In genomic region chr10:113891476-113891875, GRCh38 we compare ENCODE assay signal across 15 cellular contexts. TPM values are rescaled to one million over a fixed set of nuclear protein-coding genes. Genes with fewer than 3 reads are reported as not detected.
A peak's percentile ranks its signal among the peaks of the same experiment; 100 is the strongest.
DNase-seq lines count a peak whose midpoint lies in the region; ATAC-seq, FAIRE-seq and TF ChIP-seq lines count a peak whose summit lies in the region.
"Had no signal": no experiment of that assay in that cellular context is flagged by ENCODE, and none has a peak within 500 bp of the region (broad histone marks: within the 10 kb centered on the region; RNA-seq: fewer than 3 reads in every experiment).

No MANE protein-coding gene starts in this region.

- H3K9me3 ChIP-seq in GM12878 (replicated peaks; ENCODE audit: control insufficient read depth, insufficient read depth, low read length) (no peaks in the 10 kb centered on the region), left ventricle myocardium inferior (replicated peaks) (no peaks in the 10 kb centered on the region), pancreas (no peaks in the 10 kb centered on the region), stomach (no peaks in the 10 kb centered on the region)
- H3K9me3 ChIP-seq: transverse colon had no signal

- TF ChIP-seq POLR2A in GM12878 (IDR thresholded peaks at IDR 0.05; ENCODE audit: low read depth, low read length) (no peak), stomach (IDR thresholded peaks at IDR 0.05) (no peak)

- intact Hi-C loops in GM12878 (cut with micrococcal nuclease; ENCODE audit: unreplicated experiment) (no loop called here), left ventricle myocardium inferior (cut with micrococcal nuclease) (no loop called here), pancreas (cut with DNase I) (no loop called here), stomach (cut with DNase I; ENCODE audit: low total_unique reads) (no loop called here)

- in situ Hi-C loops in GM12878 (cut with MboI) = no loop called here

- DNase-seq in EH (ENCODE audit: low read depth) = peak; percentile 40
- no peak for DNase-seq in GM12878 (ENCODE audit: low read depth, low spot score)
- DNase-seq in left ventricle myocardium inferior = no peak
- no peak for DNase-seq in pancreas
- no peak for DNase-seq in activated CD8-positive, alpha-beta memory T cell treated with anti-CD3 and anti-CD28 coated beads, Interleukin-2, amount 50 U/mL, for 48 hours
- no peak for DNase-seq in stimulated activated CD4-positive, alpha-beta T cell treated with anti-CD3 and anti-CD28 coated beads, Interleukin-4, amount 100 ng/mL, for 1 hour
- no peak for DNase-seq in stomach
- no peak for DNase-seq in NCI-H524 treated with DMSO at 0.1 percent for 48 hours (lab: John Stamatoyannopoulos, UW)
- DNase-seq: activated CD4-positive, alpha-beta T cell treated with anti-CD3 and anti-CD28 coated beads for 36 hours; activated naive CD8-positive, alpha-beta T cell treated with anti-CD3 and anti-CD28 coated beads, Interleukin-2, amount 10 ng/mL, durations not matched to agents 7 days and 5 days; naive B cell; stimulated activated CD4-positive, alpha-beta T cell treated with anti-CD3 and anti-CD28 coated beads, Interleukin-1b, Interleukin-23, amount 100 ng/mL, for 48 hours; transverse colon had no signal

- H2AFZ ChIP-seq in GM12878 (ENCODE audit: control insufficient read depth, low read depth, low read length) = no peak overlapping the region

- H3K79me2 ChIP-seq in GM12878 (ENCODE audit: control insufficient read depth, insufficient read depth, low read length) = no peaks in the 10 kb centered on the region

- H3K9ac ChIP-seq in GM12878 (ENCODE audit: control insufficient read depth, insufficient read depth, low read length) = no peak overlapping the region

- TF ChIP-seq EP300 in GM12878 (IDR thresholded peaks at IDR 0.05; ENCODE audit: borderline replicate concordance in 1 of 2, control insufficient read depth in 1 of 2, low read depth in 2 of 2, low read length in 2 of 2) = no peak
- TF ChIP-seq EP300 in stomach (IDR thresholded peaks at IDR 0.05) = no peak

- WGBS in GM12878 (ENCODE audit: insufficient coverage, insufficient replicate concordance, low lambda C conversion rate, missing lambda C conversion rate) = 66% methylated on average over 3 of the region's 3 CpGs
- 37 to 43% methylated on average over 3 of the region's 3 CpGs for WGBS in pancreas, 2 donors
- 29 to 81% (median 59%) methylated on average over 3 of the region's 3 CpGs for WGBS in stomach, 5 donors

- CTCF ChIA-PET in GM12878 (lab: Yijun Ruan, JAX) = interaction anchor here (1.0 to 3.0 kb wide), 4 partner anchors 17 to 210 kb away, joined by 3 to 11 read pairs (median 3); no protein-coding TSS in a partner anchor

- no TSS peak for BruUV-seq in GM12878 (replicated peaks; lab: Mats Ljungman, UMichigan)

- RAD21 ChIA-PET in GM12878 (lab: Charles Lee; ENCODE audit: unreplicated experiment) = interaction anchor here (0.6 kb wide), 1 partner anchor 802 kb away, joined by 3 read pairs; no protein-coding TSS in a partner anchor

- H3K27ac ChIP-seq in GM12878 (ENCODE audit: control insufficient read depth, insufficient read depth) = no peak overlapping the region
- H3K27ac ChIP-seq in left ventricle myocardium inferior (replicated peaks) = peak overlapping the region; percentile 65
- H3K27ac ChIP-seq in pancreas = no peak overlapping the region
- H3K27ac ChIP-seq in stomach = peak overlapping the region in 1 of 5 donors; percentile 56
- H3K27ac ChIP-seq: transverse colon had no signal

- no peak overlapping the region for H3K4me2 ChIP-seq in GM12878 (ENCODE audit: control insufficient read depth, insufficient read depth)

- SMC1A ChIA-PET in GM12878 (lab: Charles Lee; ENCODE audit: uncharacterized antibody, unreplicated experiment) = interaction anchor here (0.6 to 2.6 kb wide), 9 partner anchors 9 to 210 kb away, joined by 3 to 9 read pairs (median 4); no protein-coding TSS in a partner anchor

- TF ChIP-seq CTCF in GM12878 (IDR thresholded peaks at IDR 0.05 in 2 of 3, conservative IDR thresholded peaks at IDR 0.05 in 1 of 3; ENCODE audit: control insufficient read depth in 2 of 3, extremely low read depth in 1 of 3, insufficient read depth in 1 of 3, low read depth in 3 of 3, low read length in 3 of 3) = no peak
- peak; percentile 39 for TF ChIP-seq CTCF in left ventricle myocardium inferior (IDR thresholded peaks at IDR 0.05; ENCODE audit: borderline replicate concordance)
- TF ChIP-seq CTCF in pancreas (IDR thresholded peaks at IDR 0.05) = no peak
- no peak for TF ChIP-seq CTCF in stomach (IDR thresholded peaks at IDR 0.05)

- TF ChIP-seq RAD21 in GM12878 (IDR thresholded peaks at IDR 0.05; ENCODE audit: insufficient read depth, low read depth, low read length) = peak; percentile 21; the same call in 1 of the 2 replicates

- no peaks in the 10 kb centered on the region for H3K4me1 ChIP-seq in GM12878 (ENCODE audit: control insufficient read depth, insufficient read depth, low read length)
- H3K4me1 ChIP-seq in left ventricle myocardium inferior = peaks cover 58% of the 10 kb centered on the region
- peaks cover 8 to 14% (median 10%) of the 10 kb centered on the region in 3 donors for H3K4me1 ChIP-seq in pancreas
- peaks cover 0 to 36% (median 17%) of the 10 kb centered on the region in 4 donors for H3K4me1 ChIP-seq in stomach

- ATAC-seq in GM12878 (peak; percentile 28; the same call in 1 of the 3 replicates), pancreas (peak in 3 of 4 donors; percentile 37 to 52 (median 51))
- ATAC-seq: activated CD4-positive, alpha-beta T cell treated with anti-CD3 and anti-CD28 coated beads for 36 hours had no signal

- no peaks in the 10 kb centered on the region for H3K27me3 ChIP-seq in GM12878 (replicated peaks in 1 of 2; ENCODE audit: control insufficient read depth in 2 of 2, insufficient read depth in 2 of 2, low read length in 1 of 2)
- no peaks in the 10 kb centered on the region for H3K27me3 ChIP-seq in left ventricle myocardium inferior (ENCODE audit: low read depth)
- H3K27me3 ChIP-seq in pancreas = no peaks in the 10 kb centered on the region
- H3K27me3 ChIP-seq in stomach = no peaks in the 10 kb centered on the region
- H3K27me3 ChIP-seq: transverse colon had no signal

- peaks cover 0 to 10% of the 10 kb centered on the region in 2 experiments; a peak in 2 of 4 replicates for H3K36me3 ChIP-seq in GM12878 (ENCODE audit: control insufficient read depth in 2 of 2, insufficient read depth in 2 of 2, low read length in 1 of 2)
- H3K36me3 ChIP-seq in left ventricle myocardium inferior = peaks cover 36% of the 10 kb centered on the region
- H3K36me3 ChIP-seq in pancreas = no peaks in the 10 kb centered on the region
- peaks cover 0 to 18% (median 10%) of the 10 kb centered on the region in 4 donors for H3K36me3 ChIP-seq in stomach

- FAIRE-seq in GM12878 (lab: Jason Lieb, UNC) (no peak), pancreas (lab: Jason Lieb, UNC) (no peak)
- FAIRE-seq: endothelial cell of umbilical vein, H1 had no signal

- H4K20me1 ChIP-seq in GM12878 (ENCODE audit: control insufficient read depth, insufficient read depth) = no peaks in the 10 kb centered on the region

- no peak overlapping the region for H3K4me3 ChIP-seq in GM12878
- no peak overlapping the region for H3K4me3 ChIP-seq in left ventricle myocardium inferior
- no peak overlapping the region for H3K4me3 ChIP-seq in pancreas
- no peak overlapping the region for H3K4me3 ChIP-seq in stomach
- H3K4me3 ChIP-seq: transverse colon had no signal

- POLR2A ChIA-PET in GM12878 (lab: Charles Lee) = interaction anchor here (1.0 kb wide), 1 partner anchor 16 kb away, joined by 6 read pairs; no protein-coding TSS in a partner anchor

RNA-seq across cellular contexts. Expression of gene NHLRC2, which starts 37.0 kb away (rescaled TPM):
- total RNA-seq in GM12878 (2013; cell fraction: nucleolus; rRNA removed) = 116 and 122 TPM in 2 replicates
- total RNA-seq in GM12878 (2014; rRNA removed) (16.4 and 17.4 TPM in 2 replicates), GM12878 (2014; rRNA removed; fragmentation: Illumina TruSeq; extraction: Trizol) (15.4 and 17.0 TPM in 2 replicates), GM12878 (2021) (30.5 and 31.3 TPM in 2 replicates), left ventricle myocardium inferior (50.1 TPM), pancreas (10 to 100 TPM; 15.8 to 24.0 (median 19.5) TPM), stomach (100 to 1,000 TPM in 1 of 5 donors, 10 to 100 TPM in 4; 12.3 to 112 (median 25.4) TPM)
- 3.3 TPM for polyA plus RNA-seq in GM12878 (2011; ENCODE audit: low read depth)
- polyA plus RNA-seq in GM12878 (2011; rRNA removed) (21.1 and 32.2 TPM in 2 replicates), GM12878 (2014; fragmentation: Illumina TruSeq; extraction: Trizol) (12.9 and 13.9 TPM in 2 replicates), GM12878 (2014; fragmentation: Nextera tagmentation; extraction: Ambion mirVana) (1 to 10 TPM; 1.9 to 3.9 TPM), GM12878 (2014; rRNA removed) (9.0 and 9.8 TPM in 2 replicates), GM12878 (2016; fragmentation: Nextera tagmentation; extraction: Ambion mirVana) (10 to 100 TPM; 20.2 to 21.2 TPM), pancreas (1 to 10 TPM; 4.3 to 6.4 TPM), stomach (1 to 10 TPM; 2.8 to 5.1 (median 3.2) TPM)
- polyA plus RNA-seq in GM12878 (2011; cell fraction: cytosol; rRNA removed) = 9.8 and 10.6 TPM in 2 replicates
- polyA plus RNA-seq in GM12878 (2011; cell fraction: nucleus; rRNA removed) = 15.3 and 16.5 TPM in 2 replicates
- polyA plus RNA-seq in GM12878 (2012) = 5.7 and 6.2 TPM in 2 replicates
- polyA minus RNA-seq in GM12878 (2011; rRNA and poly(A)+ RNA removed) = 50.0 and 50.3 TPM in 2 replicates
- polyA minus RNA-seq in GM12878 (2011; cell fraction: cytosol; rRNA and poly(A)+ RNA removed) = 10.4 and 11.6 TPM in 2 replicates
- 49.1 and 74.1 TPM in 2 replicates for polyA minus RNA-seq in GM12878 (2011; cell fraction: nucleus; rRNA and poly(A)+ RNA removed)

RNA-seq across cellular contexts. Expression of gene DCLRE1A, which starts 37.6 kb away (rescaled TPM):
- total RNA-seq in GM12878 (2013; cell fraction: nucleolus; rRNA removed) = 39.2 and 43.5 TPM in 2 replicates
- total RNA-seq in GM12878 (2014; rRNA removed) (13.9 and 16.9 TPM in 2 replicates), GM12878 (2014; rRNA removed; fragmentation: Illumina TruSeq; extraction: Trizol) (18.7 and 18.9 TPM in 2 replicates), GM12878 (2021) (11.4 and 12.9 TPM in 2 replicates), left ventricle myocardium inferior (5.1 TPM), pancreas (1 to 10 TPM; 3.3 to 5.7 (median 4.7) TPM), stomach (10 to 100 TPM in 2 of 5 donors, 1 to 10 TPM in 3; 2.0 to 11.7 (median 5.2) TPM)
- 3.9 TPM for polyA plus RNA-seq in GM12878 (2011; ENCODE audit: low read depth)
- polyA plus RNA-seq in GM12878 (2011; rRNA removed) (29.8 and 43.7 TPM in 2 replicates), GM12878 (2014; fragmentation: Illumina TruSeq; extraction: Trizol) (16.5 and 20.1 TPM in 2 replicates), GM12878 (2014; fragmentation: Nextera tagmentation; extraction: Ambion mirVana) (1 to 10 TPM; 4.8 to 5.2 TPM), GM12878 (2014; rRNA removed) (9.0 and 10.0 TPM in 2 replicates), GM12878 (2016; fragmentation: Nextera tagmentation; extraction: Ambion mirVana) (10 to 100 TPM; 14.2 to 16.4 TPM), pancreas (1 to 10 TPM; 2.4 to 4.0 TPM), stomach (1 to 10 TPM; 2.8 to 3.7 (median 3.5) TPM)
- 13.0 and 16.5 TPM in 2 replicates for polyA plus RNA-seq in GM12878 (2011; cell fraction: cytosol; rRNA removed)
- 19.5 and 20.5 TPM in 2 replicates for polyA plus RNA-seq in GM12878 (2011; cell fraction: nucleus; rRNA removed)
- 5.0 and 8.0 TPM in 2 replicates for polyA plus RNA-seq in GM12878 (2012)
- 28.1 and 36.0 TPM in 2 replicates for polyA minus RNA-seq in GM12878 (2011; rRNA and poly(A)+ RNA removed)
- 8.7 and 11.2 TPM in 2 replicates for polyA minus RNA-seq in GM12878 (2011; cell fraction: cytosol; rRNA and poly(A)+ RNA removed)
- 13.1 and 16.7 TPM in 2 replicates for polyA minus RNA-seq in GM12878 (2011; cell fraction: nucleus; rRNA and poly(A)+ RNA removed)
